In genomic region chr1:7135463-7135862, GRCh38 we compare ENCODE assay signal across 34 cellular contexts.
"Had no signal": no experiment of that assay in that cellular context is flagged by ENCODE, and none has a peak within 500 bp of the region (broad histone marks: within the 10 kb centered on the region; RNA-seq: fewer than 3 reads in every experiment).

No MANE protein-coding gene starts in this region.

- H3K36me3 ChIP-seq: adrenal gland, brain microvascular endothelial cell, breast epithelium had no signal

- DNase-seq: activated B cell treated with CpG ODN at 0.5 μM for 24 hours; activated CD4-positive, alpha-beta memory T cell treated with anti-CD3 and anti-CD28 coated beads for 36 hours; activated CD4-positive, alpha-beta T cell treated with anti-CD3 and anti-CD28 coated beads for 4 hours; activated CD4-positive, alpha-beta T cell treated with anti-CD3 and anti-CD28 coated beads, Interleukin-2, amount 10 ng/mL, durations not matched to agents 24 days and 14 days; activated CD4-positive, alpha-beta T cell treated with anti-CD3 and anti-CD28 coated beads, Interleukin-2, amount 50 U/mL, for 1 hour; activated CD4-positive, alpha-beta T cell treated with anti-CD3 and anti-CD28 coated beads, Interleukin-2, amount 50 U/mL, for 4 hours; activated CD4-positive, CD25-positive, alpha-beta regulatory T cell treated with anti-CD3 and anti-CD28 coated beads, Interleukin-2, amount 50 U/mL, for 72 hours; activated CD8-positive, alpha-beta memory T cell treated with anti-CD3 and anti-CD28 coated beads, Interleukin-2, amount 50 U/mL, for 4 hours; activated CD8-positive, alpha-beta T cell treated with anti-CD3 and anti-CD28 coated beads for 36 hours; activated effector memory CD4-positive, alpha-beta T cell treated with anti-CD3 and anti-CD28 coated beads, Interleukin-2, amount 50 U/mL, for 16 hours; activated gamma-delta T cell treated with Interleukin-2 at 50 U/mL for 16 hours; activated naive CD4-positive, alpha-beta T cell; activated naive CD4-positive, alpha-beta T cell treated with anti-CD3 and anti-CD28 coated beads for 36 hours; activated naive CD4-positive, alpha-beta T cell treated with anti-CD3 and anti-CD28 coated beads, Interleukin-2, amount 50 U/mL, for 16 hours; activated naive CD8-positive, alpha-beta T cell treated with anti-CD3 and anti-CD28 coated beads for 36 hours; activated T-cell treated with anti-CD3 and anti-CD28 coated beads for 4 hours; activated T-cell treated with anti-CD3 and anti-CD28 coated beads, Interleukin-2, amount 50 U/mL, for 1 hour; activated T-cell treated with anti-CD3 and anti-CD28 coated beads, Interleukin-2, amount 50 U/mL, for 4 hours; activated T-cell treated with anti-CD3 and anti-CD28 coated beads, Interleukin-2, amount 50 U/mL, for 72 hours; adrenal gland; amniotic stem cell; aorta; body of pancreas; brain microvascular endothelial cell; central memory CD4-positive, alpha-beta T cell; T-helper 2 cell; T-helper 9 cell had no signal

- H3K9me3 ChIP-seq: adrenal gland, body of pancreas, breast epithelium had no signal

- H3K36me3 Mint-ChIP-seq: activated CD4-positive, alpha-beta memory T cell treated with anti-CD3 and anti-CD28 coated beads for 36 hours; activated naive CD4-positive, alpha-beta T cell treated with anti-CD3 and anti-CD28 coated beads, Interleukin-2, amount 50 U/mL, for 72 hours; activated naive CD8-positive, alpha-beta T cell treated with anti-CD3 and anti-CD28 coated beads for 36 hours had no signal

- H3K27ac ChIP-seq: adrenal gland, body of pancreas, brain microvascular endothelial cell, breast epithelium, VCaP had no signal

- ATAC-seq: activated CD8-positive, alpha-beta T cell treated with anti-CD3 and anti-CD28 coated beads for 36 hours; activated naive CD4-positive, alpha-beta T cell treated with anti-CD3 and anti-CD28 coated beads, Interleukin-2, amount 50 U/mL, for 72 hours; activated T-cell treated with anti-CD3 and anti-CD28 coated beads, Interleukin-2, amount 50 U/mL, for 4 hours; activated T-cell treated with anti-CD3 and anti-CD28 coated beads, Interleukin-2, amount 50 U/mL, for 72 hours; activated T-helper 17 cell treated with anti-CD3 and anti-CD28 coated beads, Interleukin-2, amount 50 U/mL, for 72 hours; body of pancreas had no signal

- H3K9me3 Mint-ChIP-seq: activated CD4-positive, alpha-beta memory T cell treated with anti-CD3 and anti-CD28 coated beads for 36 hours; activated CD4-positive, alpha-beta T cell treated with anti-CD3 and anti-CD28 coated beads, Interleukin-2, amount 10 ng/mL, durations not matched to agents 24 days and 14 days; activated CD8-positive, alpha-beta T cell treated with anti-CD3 and anti-CD28 coated beads for 36 hours; activated naive CD4-positive, alpha-beta T cell treated with anti-CD3 and anti-CD28 coated beads for 36 hours; activated naive CD4-positive, alpha-beta T cell treated with anti-CD3 and anti-CD28 coated beads, Interleukin-2, amount 50 U/mL, for 72 hours; activated T-cell treated with anti-CD3 and anti-CD28 coated beads, Interleukin-2, amount 50 U/mL, for 4 hours; activated T-cell treated with anti-CD3 and anti-CD28 coated beads, Interleukin-2, amount 50 U/mL, for 72 hours; activated T-helper 1 cell treated with anti-CD3 and anti-CD28 coated beads, Interleukin-12 subunit alpha, Interleukin-12 subunit beta, Interleukin-2, Interleukin-4 antibody, amounts not matched to agents 30 ng/mL and 10 ng/mL and 1 ng/mL, durations not matched to agents 14 hours and 24 hours and 36 hours; activated T-helper 17 cell treated with anti-CD3 and anti-CD28 coated beads, Interleukin-2, amount 50 U/mL, for 72 hours; T-helper 1 cell treated with Interleukin-12 subunit alpha and Interleukin-12 subunit beta and Interleukin-4 antibody, amounts not matched to agents 30 μg/mL and 1 μg/mL, for 36 hours; T-helper 2 cell treated with Interferon-gamma antibody and Interleukin-4, amounts not matched to agents 5 μg/mL and 100 μg/mL, for 36 hours had no signal

- H3K4me3 Mint-ChIP-seq: activated B cell treated with CpG ODN at 0.5 μM for 24 hours; activated CD4-positive, alpha-beta memory T cell treated with anti-CD3 and anti-CD28 coated beads for 36 hours; activated CD4-positive, alpha-beta T cell treated with anti-CD3 and anti-CD28 coated beads, Interleukin-2, amount 10 ng/mL, durations not matched to agents 24 days and 14 days; activated CD8-positive, alpha-beta T cell treated with anti-CD3 and anti-CD28 coated beads for 36 hours; activated naive CD4-positive, alpha-beta T cell treated with anti-CD3 and anti-CD28 coated beads for 36 hours; activated naive CD8-positive, alpha-beta T cell treated with anti-CD3 and anti-CD28 coated beads for 36 hours; activated T-cell treated with anti-CD3 and anti-CD28 coated beads, Interleukin-2, amount 50 U/mL, for 4 hours; activated T-cell treated with anti-CD3 and anti-CD28 coated beads, Interleukin-2, amount 50 U/mL, for 72 hours; activated T-helper 1 cell treated with anti-CD3 and anti-CD28 coated beads, Interleukin-12 subunit alpha, Interleukin-12 subunit beta, Interleukin-2, Interleukin-4 antibody, amounts not matched to agents 30 ng/mL and 10 ng/mL and 1 ng/mL, durations not matched to agents 14 hours and 24 hours and 36 hours; activated T-helper 17 cell treated with anti-CD3 and anti-CD28 coated beads, Interleukin-2, amount 50 U/mL, for 72 hours; T-helper 1 cell treated with Interleukin-12 subunit alpha and Interleukin-12 subunit beta and Interleukin-4 antibody, amounts not matched to agents 30 μg/mL and 1 μg/mL, for 36 hours; T-helper 2 cell treated with Interferon-gamma antibody and Interleukin-4, amounts not matched to agents 5 μg/mL and 100 μg/mL, for 36 hours had no signal

- H3K27me3 ChIP-seq: adrenal gland, body of pancreas, brain microvascular endothelial cell, breast epithelium had no signal

- H3K27ac Mint-ChIP-seq: activated B cell treated with CpG ODN at 0.5 μM for 24 hours; activated CD4-positive, alpha-beta memory T cell treated with anti-CD3 and anti-CD28 coated beads for 36 hours; activated CD4-positive, alpha-beta T cell treated with anti-CD3 and anti-CD28 coated beads, Interleukin-2, amount 10 ng/mL, durations not matched to agents 24 days and 14 days; activated CD8-positive, alpha-beta T cell treated with anti-CD3 and anti-CD28 coated beads for 36 hours; activated naive CD4-positive, alpha-beta T cell treated with anti-CD3 and anti-CD28 coated beads for 36 hours; activated naive CD4-positive, alpha-beta T cell treated with anti-CD3 and anti-CD28 coated beads, Interleukin-2, amount 50 U/mL, for 72 hours; activated naive CD8-positive, alpha-beta T cell treated with anti-CD3 and anti-CD28 coated beads for 36 hours; activated T-cell treated with anti-CD3 and anti-CD28 coated beads, Interleukin-2, amount 50 U/mL, for 72 hours; activated T-helper 1 cell treated with anti-CD3 and anti-CD28 coated beads, Interleukin-12 subunit alpha, Interleukin-12 subunit beta, Interleukin-2, Interleukin-4 antibody, amounts not matched to agents 30 ng/mL and 10 ng/mL and 1 ng/mL, durations not matched to agents 14 hours and 24 hours and 36 hours; activated T-helper 17 cell treated with anti-CD3 and anti-CD28 coated beads, Interleukin-2, amount 50 U/mL, for 72 hours; T-helper 1 cell treated with Interleukin-12 subunit alpha and Interleukin-12 subunit beta and Interleukin-4 antibody, amounts not matched to agents 30 μg/mL and 1 μg/mL, for 36 hours; T-helper 2 cell treated with Interferon-gamma antibody and Interleukin-4, amounts not matched to agents 5 μg/mL and 100 μg/mL, for 36 hours had no signal

- H3K4me1 ChIP-seq: adrenal gland, body of pancreas, breast epithelium had no signal

- H3K4me1 Mint-ChIP-seq: activated B cell treated with CpG ODN at 0.5 μM for 24 hours; activated CD4-positive, alpha-beta T cell treated with anti-CD3 and anti-CD28 coated beads, Interleukin-2, amount 10 ng/mL, durations not matched to agents 24 days and 14 days; activated naive CD8-positive, alpha-beta T cell treated with anti-CD3 and anti-CD28 coated beads for 36 hours; activated T-helper 17 cell treated with anti-CD3 and anti-CD28 coated beads, Interleukin-2, amount 50 U/mL, for 72 hours had no signal

- H3K4me3 ChIP-seq: adrenal gland, body of pancreas, breast epithelium had no signal
